Comparison of ENCODE assay signal across 8 cellular contexts in the genomic region with DNA sequence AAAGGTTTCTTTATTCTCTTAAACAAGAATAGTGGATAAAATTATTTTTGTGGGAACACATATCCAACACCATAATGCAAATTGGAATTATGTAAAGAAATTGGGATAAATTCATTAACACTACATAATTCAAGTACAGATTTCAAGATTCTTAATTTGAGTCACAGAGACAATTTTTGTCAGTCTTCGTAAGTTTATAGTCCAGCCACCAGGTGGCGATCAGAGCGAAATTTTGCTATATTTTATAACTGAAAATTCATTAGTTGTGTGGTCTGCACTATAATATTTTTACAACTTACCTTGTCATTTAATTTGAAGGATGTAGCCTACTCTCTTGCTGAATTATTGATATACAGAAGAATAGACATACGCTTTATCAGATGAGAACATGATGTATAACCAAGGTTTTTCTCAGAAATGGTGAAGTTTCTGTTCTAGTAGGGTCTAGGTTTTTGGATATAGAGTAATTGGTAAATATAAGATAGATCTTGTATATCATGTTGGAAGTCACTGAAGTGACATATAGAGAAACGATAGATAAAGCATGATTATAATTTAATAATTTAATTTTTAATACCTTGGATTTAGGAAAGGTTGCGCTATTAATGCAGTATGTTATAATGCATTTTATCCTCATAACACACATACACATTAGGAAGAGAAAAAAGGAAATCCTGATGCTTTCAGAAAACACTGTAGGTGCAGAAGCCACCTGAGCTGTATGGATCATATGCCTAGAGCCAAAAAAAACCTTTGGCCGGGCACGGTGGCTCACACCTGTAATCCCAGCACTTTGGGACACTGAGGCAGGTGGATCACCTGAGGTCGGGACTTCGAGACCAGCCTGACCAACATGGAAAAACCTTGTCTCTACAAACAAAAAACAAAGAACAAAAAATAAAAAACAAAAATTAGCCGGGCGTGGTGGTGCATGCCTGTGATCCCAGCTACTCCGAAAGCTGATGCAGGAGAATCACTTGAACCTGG. TPM values are rescaled to one million over a fixed set of nuclear protein-coding genes. Genes with fewer than 3 reads are reported as not detected.
A peak's percentile ranks its signal among the peaks of the same experiment; 100 is the strongest.
DNase-seq lines count a peak whose midpoint lies in the region; ATAC-seq and TF ChIP-seq lines count a peak whose summit lies in the region.

No MANE protein-coding gene starts in this region.

- no peak overlapping the region for H3K27ac ChIP-seq in C4-2B

- H3K27ac Mint-ChIP-seq in activated CD8-positive, alpha-beta T cell treated with anti-CD3 and anti-CD28 coated beads, Interleukin-2, amount 10 ng/mL, durations not matched to agents 7 days and 5 days, result no peak overlapping the region

- CTCF ChIA-PET in activated CD8-positive, alpha-beta T cell treated with anti-CD3 and anti-CD28 coated beads, Interleukin-2, amount 10 ng/mL, durations not matched to agents 7 days and 5 days (lab: Charles Lee), result interaction anchor here (1.8 to 2.2 kb wide), 2 partner anchors 108 to 358 kb away, joined by 6 to 8 read pairs; no protein-coding TSS in a partner anchor

- H3K27me3 Mint-ChIP-seq in activated CD8-positive, alpha-beta T cell treated with anti-CD3 and anti-CD28 coated beads, Interleukin-2, amount 10 ng/mL, durations not matched to agents 7 days and 5 days (ENCODE audit: low read depth), result peaks cover 6% of the 10 kb centered on the region

- DNase-seq in NCI-H146 treated with DMSO at 0.1 percent for 48 hours (lab: John Stamatoyannopoulos, UW; ENCODE audit: unreplicated experiment), result peak; percentile 22
- peak; percentile 44 for DNase-seq in activated CD8-positive, alpha-beta T cell treated with anti-CD3 and anti-CD28 coated beads, Interleukin-2, amount 10 ng/mL, durations not matched to agents 7 days and 5 days
- DNase-seq in fibroblast of pulmonary artery (ENCODE audit: low read depth), result peak; percentile 68
- peak; percentile 26 for DNase-seq in putamen (ENCODE audit: low spot score)
- no peak for DNase-seq in mucosa of gallbladder (ENCODE audit: low spot score)

- H3K4me3 Mint-ChIP-seq in activated CD8-positive, alpha-beta T cell treated with anti-CD3 and anti-CD28 coated beads, Interleukin-2, amount 10 ng/mL, durations not matched to agents 7 days and 5 days, result no peak overlapping the region

- peak; percentile 58 for ATAC-seq in GM18508 (IDR thresholded peaks at IDR 0.05; ENCODE audit: insufficient read depth, unreplicated experiment)
- ATAC-seq in activated CD8-positive, alpha-beta T cell treated with anti-CD3 and anti-CD28 coated beads, Interleukin-2, amount 10 ng/mL, durations not matched to agents 7 days and 5 days, result no peak
- no peak for ATAC-seq in GM21447 (IDR thresholded peaks at IDR 0.05; ENCODE audit: unreplicated experiment)

- no peak overlapping the region for H3K4me3 ChIP-seq in fibroblast of pulmonary artery (replicated peaks; ENCODE audit: low read depth, low read length)

- H3K36me3 Mint-ChIP-seq in activated CD8-positive, alpha-beta T cell treated with anti-CD3 and anti-CD28 coated beads, Interleukin-2, amount 10 ng/mL, durations not matched to agents 7 days and 5 days (ENCODE audit: low read depth), result no peaks in the 10 kb centered on the region

- no peaks in the 10 kb centered on the region for H3K4me1 Mint-ChIP-seq in activated CD8-positive, alpha-beta T cell treated with anti-CD3 and anti-CD28 coated beads, Interleukin-2, amount 10 ng/mL, durations not matched to agents 7 days and 5 days (ENCODE audit: low read depth)

- POLR2A ChIA-PET in activated CD8-positive, alpha-beta T cell treated with anti-CD3 and anti-CD28 coated beads, Interleukin-2, amount 10 ng/mL, durations not matched to agents 7 days and 5 days (lab: Charles Lee), result no interaction called here

- peak; percentile 87 for TF ChIP-seq CTCF in C4-2B (conservative IDR thresholded peaks at IDR 0.05)
- TF ChIP-seq CTCF in fibroblast of pulmonary artery (IDR thresholded peaks at IDR 0.05; ENCODE audit: low read length, missing control alignments), result peak; percentile 60

- no peaks in the 10 kb centered on the region for H3K9me3 Mint-ChIP-seq in activated CD8-positive, alpha-beta T cell treated with anti-CD3 and anti-CD28 coated beads, Interleukin-2, amount 10 ng/mL, durations not matched to agents 7 days and 5 days (ENCODE audit: insufficient read depth)

RNA-seq across cellular contexts. Expression of gene PLSCR4, which starts 31.7 kb away (rescaled TPM):
- under 1 TPM in 1 of 2 experiments, not detected in 1; 0.31 TPM for total RNA-seq in activated CD8-positive, alpha-beta T cell treated with anti-CD3 and anti-CD28 coated beads, Interleukin-2, amount 10 ng/mL, durations not matched to agents 7 days and 5 days
- 47.3 TPM for total RNA-seq in mucosa of gallbladder

RNA-seq across cellular contexts. Expression of gene PLOD2, which starts 58.2 kb away (rescaled TPM):
- total RNA-seq in activated CD8-positive, alpha-beta T cell treated with anti-CD3 and anti-CD28 coated beads, Interleukin-2, amount 10 ng/mL, durations not matched to agents 7 days and 5 days, result under 1 TPM in 1 of 2 experiments, not detected in 1; 0.40 TPM
- 72.8 TPM for total RNA-seq in mucosa of gallbladder

Comparison
In these comparisons a context has a peak if more than half of its experiments do, and no peak if none do; other contexts are left out.
1. RNA of gene PLSCR4, which starts 31.7 kb away (total RNA-seq): 47.3 TPM in mucosa of gallbladder (single experiment); 0.31 TPM in activated CD8-positive, alpha-beta T cell treated with anti-CD3 and anti-CD28 coated beads, Interleukin-2, amount 10 ng/mL, durations not matched to agents 7 days and 5 days; every median in the first group is over 10 times any median in the second.
2. RNA of gene PLOD2, which starts 58.2 kb away (total RNA-seq): 72.8 TPM in mucosa of gallbladder (single experiment); 0.40 TPM in activated CD8-positive, alpha-beta T cell treated with anti-CD3 and anti-CD28 coated beads, Interleukin-2, amount 10 ng/mL, durations not matched to agents 7 days and 5 days; every median in the first group is over 10 times any median in the second.